In the genomic region with DNA sequence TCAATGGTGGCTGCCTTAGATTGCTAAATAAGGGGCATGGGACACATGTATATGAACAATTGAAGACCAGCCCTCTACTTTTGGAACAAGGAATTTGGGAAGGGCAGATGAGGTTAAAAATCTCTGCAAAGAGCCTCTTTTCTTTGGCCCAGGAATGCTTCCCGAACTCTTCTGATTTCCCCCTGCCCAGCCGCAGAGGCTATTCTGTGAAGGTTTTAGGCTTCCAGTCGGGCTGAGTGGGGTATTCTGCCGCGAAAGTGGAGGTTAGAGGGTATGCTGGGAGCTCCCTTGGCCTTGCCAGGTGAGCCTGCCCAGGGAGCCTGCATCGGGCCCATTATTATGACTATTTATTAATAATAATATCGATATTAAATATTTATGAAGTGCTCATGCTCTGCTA, we compare ENCODE assay signal across 1 cellular context.
TF ChIP-seq lines count a peak whose summit lies in the region.

No MANE protein-coding gene starts in this region.

TF ChIP-seq in endothelial cell of umbilical vein, 7 proteins besides CTCF, POLR2A, EP300 and RAD21:
- TF ChIP-seq EZH2 (IDR thresholded peaks at IDR 0.05; ENCODE audit: borderline replicate concordance, low read depth, low read length, severe bottlenecking) (no peak), GATA2 (IDR thresholded peaks at IDR 0.05; ENCODE audit: insufficient read depth, insufficient read length, low read depth, low read length) (no peak), MYC (IDR thresholded peaks at IDR 0.05; ENCODE audit: low read depth, low read length) (no peak)
TF ChIP-seq in endothelial cell of umbilical vein: peak in this region for 0.
